ENCODE assay signal across 8 cellular contexts in the genomic region with DNA sequence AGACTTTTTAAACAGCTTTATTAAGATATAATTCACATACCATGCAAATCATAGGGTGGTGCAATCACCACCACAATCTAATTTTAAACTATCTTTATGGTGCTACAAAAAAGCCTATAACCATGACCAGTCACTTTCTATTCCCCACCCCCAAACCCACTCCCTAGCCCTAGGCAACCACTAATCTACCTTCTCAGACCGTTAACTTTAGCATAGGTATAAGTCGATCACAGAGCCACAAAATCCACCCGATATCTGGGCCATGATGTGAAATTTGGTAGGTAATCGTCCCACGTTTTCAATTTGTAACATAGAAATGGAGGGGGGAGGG. TPM values are rescaled to one million over a fixed set of nuclear protein-coding genes. Genes with fewer than 3 reads are reported as not detected.
DNase-seq lines count a peak whose midpoint lies in the region; ATAC-seq and TF ChIP-seq lines count a peak whose summit lies in the region.

No MANE protein-coding gene starts in this region.

- H2BK15ac ChIP-seq in mesendoderm (replicated peaks; ENCODE audit: low read depth), result no peak overlapping the region

- ATAC-seq in body of pancreas, result no peak

- peak overlapping the region; percentile 96 for H3K27ac ChIP-seq in HUES48 (ENCODE audit: low read depth, low read length)
- peak overlapping the region; percentile 83 to 96 (median 92) for H3K27ac ChIP-seq in body of pancreas
- H3K27ac ChIP-seq in mesendoderm (ENCODE audit: low read depth, low read length), result no peak overlapping the region

- no peak for TF ChIP-seq POLR2A in body of pancreas (IDR thresholded peaks at IDR 0.05)

- H4K8ac ChIP-seq in mesendoderm (ENCODE audit: low read depth, low read length), result no peak overlapping the region

- no peak overlapping the region for H3K4ac ChIP-seq in mesendoderm (ENCODE audit: low read depth, low read length)

- peaks cover 4% of the 10 kb centered on the region; the same call in 1 of the 2 replicates for H3K4me1 ChIP-seq in HUES48 (ENCODE audit: control insufficient read depth, insufficient read depth, low read length)
- peaks cover 40% of the 10 kb centered on the region for H3K4me1 ChIP-seq in body of pancreas
- H3K4me1 ChIP-seq in mesendoderm (ENCODE audit: control insufficient read depth, low read depth, low read length), result no peaks in the 10 kb centered on the region

- no peak for TF ChIP-seq CTCF in body of pancreas (IDR thresholded peaks at IDR 0.05)

- H3K79me2 ChIP-seq in mesendoderm (ENCODE audit: control insufficient read depth, insufficient read depth, low read length), result peaks cover 6% of the 10 kb centered on the region

- no peak for DNase-seq in activated CD4-positive, alpha-beta T cell treated with anti-CD3 and anti-CD28 coated beads, Interleukin-2, amount 10 ng/mL, durations not matched to agents 7 days and 5 days
- DNase-seq in activated CD4-positive, alpha-beta T cell treated with anti-CD3 and anti-CD28 coated beads for 1 hour, result no peak
- DNase-seq in body of pancreas, result no peak
- no peak for DNase-seq in mesendoderm
- DNase-seq in DMS79 (lab: John Stamatoyannopoulos, UW), result no peak
- DNase-seq in GOT3 (lab: John Stamatoyannopoulos, UW), result no peak
- DNase-seq in NCI-H226, result no peak

- peaks cover 28% of the 10 kb centered on the region for H3K4me1 Mint-ChIP-seq in activated CD4-positive, alpha-beta T cell treated with anti-CD3 and anti-CD28 coated beads, Interleukin-2, amount 10 ng/mL, durations not matched to agents 7 days and 5 days

- no peaks in the 10 kb centered on the region for H3K9me3 Mint-ChIP-seq in activated CD4-positive, alpha-beta T cell treated with anti-CD3 and anti-CD28 coated beads, Interleukin-2, amount 10 ng/mL, durations not matched to agents 7 days and 5 days

- 2% methylated on average over 5 of the region's 5 CpGs for WGBS in body of pancreas, 2 donors
- no CpG with 5 or more reads among the region's 5 CpGs for WGBS in mesendoderm (ENCODE audit: extremely low coverage, insufficient coverage, low lambda C conversion rate)

- H3K56ac ChIP-seq in mesendoderm (ENCODE audit: low read length), result peak overlapping the region; percentile 98

- peak overlapping the region; percentile 72 for H3K4me2 ChIP-seq in mesendoderm (ENCODE audit: low read length)

- peaks cover 7% of the 10 kb centered on the region for H3K79me1 ChIP-seq in mesendoderm (ENCODE audit: low read length)

- no peak overlapping the region for H2AK5ac ChIP-seq in mesendoderm (ENCODE audit: low read length)

- H3K4me3 ChIP-seq in HUES48 (ENCODE audit: low read depth, low read length), result peak overlapping the region; percentile 100
- H3K4me3 ChIP-seq in body of pancreas, result peak overlapping the region; percentile 29 to 74
- H3K4me3 ChIP-seq in mesendoderm (ENCODE audit: low read length), result peak overlapping the region; percentile 98

- no peaks in the 10 kb centered on the region for H3K27me3 ChIP-seq in HUES48 (ENCODE audit: control insufficient read depth, insufficient read depth, low read length)
- no peaks in the 10 kb centered on the region for H3K27me3 ChIP-seq in body of pancreas
- H3K27me3 ChIP-seq in mesendoderm (ENCODE audit: insufficient read depth, low read length, poor library complexity), result no peaks in the 10 kb centered on the region

- H3K23ac ChIP-seq in mesendoderm (ENCODE audit: low read length), result no peak overlapping the region

- H2BK120ac ChIP-seq in mesendoderm (ENCODE audit: low read depth, low read length), result no peak overlapping the region

- H3K18ac ChIP-seq in mesendoderm (ENCODE audit: low read length), result peak overlapping the region; percentile 93

- peak overlapping the region; percentile 93 for H3K4me3 Mint-ChIP-seq in activated CD4-positive, alpha-beta T cell treated with anti-CD3 and anti-CD28 coated beads, Interleukin-2, amount 10 ng/mL, durations not matched to agents 7 days and 5 days

- H3K9ac ChIP-seq in HUES48 (ENCODE audit: low read depth, low read length) (peak overlapping the region; percentile 99), mesendoderm (ENCODE audit: low read length) (peak overlapping the region; percentile 99)

- H3K9me3 ChIP-seq in HUES48 (ENCODE audit: control insufficient read depth, insufficient read depth, low read length) (no peaks in the 10 kb centered on the region), body of pancreas (no peaks in the 10 kb centered on the region)

- no peaks in the 10 kb centered on the region for H3K27me3 Mint-ChIP-seq in activated CD4-positive, alpha-beta T cell treated with anti-CD3 and anti-CD28 coated beads, Interleukin-2, amount 10 ng/mL, durations not matched to agents 7 days and 5 days

- H3K27ac Mint-ChIP-seq in activated CD4-positive, alpha-beta T cell treated with anti-CD3 and anti-CD28 coated beads, Interleukin-2, amount 10 ng/mL, durations not matched to agents 7 days and 5 days, result peak overlapping the region; percentile 98

- peaks cover 40% of the 10 kb centered on the region for H3K36me3 Mint-ChIP-seq in activated CD4-positive, alpha-beta T cell treated with anti-CD3 and anti-CD28 coated beads, Interleukin-2, amount 10 ng/mL, durations not matched to agents 7 days and 5 days (ENCODE audit: low read depth)

- POLR2A ChIA-PET in activated CD4-positive, alpha-beta T cell treated with anti-CD3 and anti-CD28 coated beads, Interleukin-2, amount 10 ng/mL, durations not matched to agents 7 days and 5 days (lab: Charles Lee), result no interaction called here

- CTCF ChIA-PET in activated CD4-positive, alpha-beta T cell treated with anti-CD3 and anti-CD28 coated beads, Interleukin-2, amount 10 ng/mL, durations not matched to agents 7 days and 5 days (lab: Charles Lee), result no interaction called here

- H3K36me3 ChIP-seq in HUES48 (ENCODE audit: control insufficient read depth, insufficient read depth, low read length), result peaks cover 32% of the 10 kb centered on the region
- peaks cover 6 to 7% of the 10 kb centered on the region in 2 donors for H3K36me3 ChIP-seq in body of pancreas (replicated peaks in 1 of 2; ENCODE audit: insufficient read depth in 1 of 2, low read depth in 2 of 2)
- no peaks in the 10 kb centered on the region for H3K36me3 ChIP-seq in mesendoderm (ENCODE audit: control insufficient read depth, insufficient read depth, low read length)

- intact Hi-C loops in body of pancreas (cut with DNase I), result no loop called here

- no peak overlapping the region for H4K5ac ChIP-seq in mesendoderm (ENCODE audit: low read length)

- H2BK5ac ChIP-seq in mesendoderm (ENCODE audit: low read length), result no peak overlapping the region

RNA-seq across cellular contexts. Expression of a gene that starts 0.5 kb away (rescaled TPM):
- total RNA-seq in activated CD4-positive, alpha-beta T cell treated with anti-CD3 and anti-CD28 coated beads, Interleukin-2, amount 10 ng/mL, durations not matched to agents 7 days and 5 days, result 10 to 100 TPM; 55.0 to 59.6 TPM
- total RNA-seq in body of pancreas, result 10 to 100 TPM; 14.0 to 22.1 TPM
- 56.8 TPM for polyA plus RNA-seq in mesendoderm (2013, experiment 1 of 2)
- polyA plus RNA-seq in mesendoderm (2013, experiment 2 of 2), result 56.7 TPM

RNA-seq across cellular contexts. Expression of a gene that starts 44.9 kb away (rescaled TPM):
- 1 to 10 TPM; 1.2 to 1.5 TPM for total RNA-seq in activated CD4-positive, alpha-beta T cell treated with anti-CD3 and anti-CD28 coated beads, Interleukin-2, amount 10 ng/mL, durations not matched to agents 7 days and 5 days
- 1 to 10 TPM in 1 of 2 donors, not detected in 1; 3.3 TPM for total RNA-seq in body of pancreas
- polyA plus RNA-seq in mesendoderm (2013, experiment 1 of 2), result not detected
- polyA plus RNA-seq in mesendoderm (2013, experiment 2 of 2), result 0.04 TPM
